ENCODE assay signal across 9 cellular contexts in the genomic region with DNA sequence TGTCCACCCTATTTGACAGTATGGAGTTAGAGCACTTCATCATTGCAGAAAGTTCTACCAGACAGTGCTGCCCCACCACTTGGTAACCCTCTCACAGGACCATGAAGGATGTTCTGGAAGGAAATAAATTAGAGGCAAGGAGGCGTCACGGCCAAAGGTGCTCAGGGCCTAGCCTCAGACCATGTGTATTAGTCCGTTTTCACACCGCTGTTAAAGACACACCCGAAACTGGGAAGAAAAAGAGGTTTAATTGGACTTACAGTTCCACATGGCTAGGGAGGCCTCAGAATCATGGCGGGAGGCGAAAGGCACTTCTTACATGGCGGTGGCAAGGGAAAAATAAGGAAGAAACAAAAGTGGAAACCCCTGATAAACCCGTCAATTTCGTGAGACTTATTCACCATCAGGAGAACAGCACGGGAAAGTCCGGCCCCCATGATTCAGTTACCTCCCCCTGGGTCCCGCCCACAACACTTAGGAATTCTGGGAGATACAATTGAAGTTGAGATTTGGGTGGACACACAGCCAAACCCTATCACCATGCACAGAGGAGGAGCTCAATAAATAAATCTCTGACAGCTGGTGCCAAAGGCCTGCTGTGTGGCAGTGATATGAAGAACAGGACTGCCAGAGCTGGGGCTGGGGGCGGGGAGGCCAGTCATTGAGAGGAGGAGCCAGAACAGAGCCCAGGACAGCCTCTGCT.
A peak's percentile ranks its signal among the peaks of the same experiment; 100 is the strongest.
DNase-seq lines count a peak whose midpoint lies in the region; ATAC-seq, FAIRE-seq and TF ChIP-seq lines count a peak whose summit lies in the region.
"Had no signal": no experiment of that assay in that cellular context is flagged by ENCODE, and none has a peak within 500 bp of the region (broad histone marks: within the 10 kb centered on the region; RNA-seq: fewer than 3 reads in every experiment).

No MANE protein-coding gene starts in this region.

- DNase-seq in NCI-H2227 (lab: John Stamatoyannopoulos, UW; ENCODE audit: unreplicated experiment), result peak; percentile 39
- no peak for DNase-seq in NCI-H2227 treated with DMSO at 0.1 percent for 48 hours (lab: John Stamatoyannopoulos, UW)
- peak in 1 of 2 experiments; percentile 67 for DNase-seq in PC-9
- DNase-seq in colonic mucosa, result peak; percentile 74
- DNase-seq in NCI-H2107 treated with DMSO at 0.1 percent for 48 hours (lab: John Stamatoyannopoulos, UW; ENCODE audit: unreplicated experiment), result no peak
- no peak for DNase-seq in GM12892 (ENCODE audit: insufficient read length)

- no peaks in the 10 kb centered on the region for H3K9me2 ChIP-seq in PC-9 (ENCODE audit: insufficient read depth)

- no peak for TF ChIP-seq POLR2A in GM12892 (IDR thresholded peaks at IDR 0.05; ENCODE audit: low read depth, low read length)

- H3K9me3 ChIP-seq in PC-9 (ENCODE audit: insufficient read depth, low read depth) (no peaks in the 10 kb centered on the region), colonic mucosa (no peaks in the 10 kb centered on the region)

- H3F3A ChIP-seq in PC-9 (ENCODE audit: insufficient read depth, low read depth), result no peaks in the 10 kb centered on the region

- intact Hi-C loops in PC-9 (cut with micrococcal nuclease; ENCODE audit: unreplicated experiment), result loop anchor here (1.0 to 10.0 kb wide), 8 partner anchors 16 to 202 kb away; a partner anchor contains a TSS
- intact Hi-C loops in colonic mucosa (cut with DNase I), result loop anchor here (2.0 kb wide), 1 partner anchor 108 kb away; no protein-coding TSS in a partner anchor

- H3K27ac ChIP-seq in PC-9 (no peak overlapping the region), colonic mucosa (no peak overlapping the region), rectal smooth muscle tissue (ENCODE audit: low read depth, low read length) (peak overlapping the region; percentile 4)
- H3K27ac ChIP-seq: cardiac muscle cell had no signal

- H3K36me3 ChIP-seq in PC-9 (ENCODE audit: low read depth) (no peaks in the 10 kb centered on the region), colonic mucosa (no peaks in the 10 kb centered on the region), rectal smooth muscle tissue (ENCODE audit: control insufficient read depth, insufficient read depth, low read length) (no peaks in the 10 kb centered on the region)
- H3K36me3 ChIP-seq: cardiac muscle cell had no signal

- TF ChIP-seq CTCF in PC-9 (conservative IDR thresholded peaks at IDR 0.05), result no peak
- no peak for TF ChIP-seq CTCF in colonic mucosa (IDR thresholded peaks at IDR 0.05)

- BruUV-seq in PC-9 (replicated peaks; lab: Mats Ljungman, UMichigan), result TSS peak; percentile 86

- H3K4me2 ChIP-seq in PC-9, result no peak overlapping the region

- POLR2A ChIA-PET in PC-9 (lab: Charles Lee; ENCODE audit: unreplicated experiment), result interaction anchor here (0.6 to 0.7 kb wide), 3 partner anchors 86 to 97 kb away, joined by 3 to 4 read pairs (median 3); no protein-coding TSS in a partner anchor

- H3K79me2 ChIP-seq in PC-9 (ENCODE audit: low read depth), result no peaks in the 10 kb centered on the region

- H3K9ac ChIP-seq in colonic mucosa (ENCODE audit: low read depth in 2 of 2, low read length in 2 of 2) (peak overlapping the region in 1 of 2 donors; percentile 69), rectal smooth muscle tissue (ENCODE audit: low read length) (no peak overlapping the region)

- H3K4me3 ChIP-seq in PC-9 (no peak overlapping the region), colonic mucosa (peak overlapping the region; percentile 9), rectal smooth muscle tissue (ENCODE audit: low read length) (peak overlapping the region; percentile 22)
- H3K4me3 ChIP-seq: cardiac muscle cell had no signal

- no peaks in the 10 kb centered on the region for H3K27me3 ChIP-seq in PC-9 (ENCODE audit: insufficient read depth, low read depth)
- H3K27me3 ChIP-seq in colonic mucosa, result no peaks in the 10 kb centered on the region
- H3K27me3 ChIP-seq in rectal smooth muscle tissue (ENCODE audit: control insufficient read depth, insufficient read depth, low read length), result no peaks in the 10 kb centered on the region
- H3K27me3 ChIP-seq: cardiac muscle cell had no signal

- H2AFZ ChIP-seq in PC-9, result no peak overlapping the region

- FAIRE-seq in GM12892 (lab: Jason Lieb, UNC), result no peak

- H4K20me1 ChIP-seq in PC-9 (ENCODE audit: insufficient read depth), result no peaks in the 10 kb centered on the region

- CTCF ChIA-PET in PC-9 (lab: Charles Lee), result interaction anchor here (0.5 to 1.6 kb wide), 9 partner anchors 15 to 458 kb away, joined by 3 to 15 read pairs (median 5); no protein-coding TSS in a partner anchor

- ATAC-seq in GM18861 (IDR thresholded peaks at IDR 0.05; ENCODE audit: unreplicated experiment), result no peak

- no peaks in the 10 kb centered on the region for H3K4me1 ChIP-seq in PC-9 (replicated peaks; ENCODE audit: insufficient read depth)
- H3K4me1 ChIP-seq in colonic mucosa, result peaks cover 13% of the 10 kb centered on the region
- H3K4me1 ChIP-seq in rectal smooth muscle tissue (ENCODE audit: control insufficient read depth, insufficient read depth, low read length), result peaks cover 5% of the 10 kb centered on the region

Comparison
In these comparisons a context has a peak if more than half of its experiments do, and no peak if none do; other contexts are left out.
1. DNase-seq: peak in NCI-H2227 (single experiment) and colonic mucosa (single experiment); none in NCI-H2227 treated with DMSO at 0.1 percent for 48 hours (single experiment), NCI-H2107 treated with DMSO at 0.1 percent for 48 hours (single experiment) and GM12892 (single experiment).